Comparison of ENCODE assay signal across 2 cellular contexts in the genomic region with DNA sequence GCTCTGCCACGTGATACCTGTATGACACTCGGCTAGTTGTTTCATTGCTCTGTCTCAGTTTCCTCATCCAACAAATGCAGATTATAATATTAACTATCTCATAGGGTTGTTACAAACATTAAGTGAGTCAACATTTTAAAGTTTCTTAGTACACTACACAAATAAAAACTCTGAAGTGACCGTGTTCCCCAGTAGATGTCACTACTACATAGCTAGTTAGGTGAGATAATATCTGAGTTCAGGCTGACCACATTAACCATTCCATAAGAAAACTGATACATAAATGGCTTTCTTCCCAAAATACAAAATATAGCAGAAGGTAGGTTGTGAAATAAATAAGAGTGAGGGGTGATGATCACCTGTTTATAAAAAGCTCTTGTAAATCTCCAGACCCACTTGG.
TF ChIP-seq lines count a peak whose summit lies in the region.

No MANE protein-coding gene starts in this region.

TF ChIP-seq in WTC11, 78 proteins besides CTCF, POLR2A, EP300 and RAD21 (continued from another document and continues in another):
- TF ChIP-seq, protein P1, sequence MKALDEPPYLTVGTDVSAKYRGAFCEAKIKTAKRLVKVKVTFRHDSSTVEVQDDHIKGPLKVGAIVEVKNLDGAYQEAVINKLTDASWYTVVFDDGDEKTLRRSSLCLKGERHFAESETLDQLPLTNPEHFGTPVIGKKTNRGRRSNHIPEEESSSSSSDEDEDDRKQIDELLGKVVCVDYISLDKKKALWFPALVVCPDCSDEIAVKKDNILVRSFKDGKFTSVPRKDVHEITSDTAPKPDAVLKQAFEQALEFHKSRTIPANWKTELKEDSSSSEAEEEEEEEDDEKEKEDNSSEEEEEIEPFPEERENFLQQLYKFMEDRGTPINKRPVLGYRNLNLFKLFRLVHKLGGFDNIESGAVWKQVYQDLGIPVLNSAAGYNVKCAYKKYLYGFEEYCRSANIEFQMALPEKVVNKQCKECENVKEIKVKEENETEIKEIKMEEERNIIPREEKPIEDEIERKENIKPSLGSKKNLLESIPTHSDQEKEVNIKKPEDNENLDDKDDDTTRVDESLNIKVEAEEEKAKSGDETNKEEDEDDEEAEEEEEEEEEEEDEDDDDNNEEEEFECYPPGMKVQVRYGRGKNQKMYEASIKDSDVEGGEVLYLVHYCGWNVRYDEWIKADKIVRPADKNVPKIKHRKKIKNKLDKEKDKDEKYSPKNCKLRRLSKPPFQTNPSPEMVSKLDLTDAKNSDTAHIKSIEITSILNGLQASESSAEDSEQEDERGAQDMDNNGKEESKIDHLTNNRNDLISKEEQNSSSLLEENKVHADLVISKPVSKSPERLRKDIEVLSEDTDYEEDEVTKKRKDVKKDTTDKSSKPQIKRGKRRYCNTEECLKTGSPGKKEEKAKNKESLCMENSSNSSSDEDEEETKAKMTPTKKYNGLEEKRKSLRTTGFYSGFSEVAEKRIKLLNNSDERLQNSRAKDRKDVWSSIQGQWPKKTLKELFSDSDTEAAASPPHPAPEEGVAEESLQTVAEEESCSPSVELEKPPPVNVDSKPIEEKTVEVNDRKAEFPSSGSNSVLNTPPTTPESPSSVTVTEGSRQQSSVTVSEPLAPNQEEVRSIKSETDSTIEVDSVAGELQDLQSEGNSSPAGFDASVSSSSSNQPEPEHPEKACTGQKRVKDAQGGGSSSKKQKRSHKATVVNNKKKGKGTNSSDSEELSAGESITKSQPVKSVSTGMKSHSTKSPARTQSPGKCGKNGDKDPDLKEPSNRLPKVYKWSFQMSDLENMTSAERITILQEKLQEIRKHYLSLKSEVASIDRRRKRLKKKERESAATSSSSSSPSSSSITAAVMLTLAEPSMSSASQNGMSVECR (CRISPR knock-in tag; IDR thresholded peaks at IDR 0.05; ENCODE audit: borderline replicate concordance), result no peak
- TF ChIP-seq, protein P2, sequence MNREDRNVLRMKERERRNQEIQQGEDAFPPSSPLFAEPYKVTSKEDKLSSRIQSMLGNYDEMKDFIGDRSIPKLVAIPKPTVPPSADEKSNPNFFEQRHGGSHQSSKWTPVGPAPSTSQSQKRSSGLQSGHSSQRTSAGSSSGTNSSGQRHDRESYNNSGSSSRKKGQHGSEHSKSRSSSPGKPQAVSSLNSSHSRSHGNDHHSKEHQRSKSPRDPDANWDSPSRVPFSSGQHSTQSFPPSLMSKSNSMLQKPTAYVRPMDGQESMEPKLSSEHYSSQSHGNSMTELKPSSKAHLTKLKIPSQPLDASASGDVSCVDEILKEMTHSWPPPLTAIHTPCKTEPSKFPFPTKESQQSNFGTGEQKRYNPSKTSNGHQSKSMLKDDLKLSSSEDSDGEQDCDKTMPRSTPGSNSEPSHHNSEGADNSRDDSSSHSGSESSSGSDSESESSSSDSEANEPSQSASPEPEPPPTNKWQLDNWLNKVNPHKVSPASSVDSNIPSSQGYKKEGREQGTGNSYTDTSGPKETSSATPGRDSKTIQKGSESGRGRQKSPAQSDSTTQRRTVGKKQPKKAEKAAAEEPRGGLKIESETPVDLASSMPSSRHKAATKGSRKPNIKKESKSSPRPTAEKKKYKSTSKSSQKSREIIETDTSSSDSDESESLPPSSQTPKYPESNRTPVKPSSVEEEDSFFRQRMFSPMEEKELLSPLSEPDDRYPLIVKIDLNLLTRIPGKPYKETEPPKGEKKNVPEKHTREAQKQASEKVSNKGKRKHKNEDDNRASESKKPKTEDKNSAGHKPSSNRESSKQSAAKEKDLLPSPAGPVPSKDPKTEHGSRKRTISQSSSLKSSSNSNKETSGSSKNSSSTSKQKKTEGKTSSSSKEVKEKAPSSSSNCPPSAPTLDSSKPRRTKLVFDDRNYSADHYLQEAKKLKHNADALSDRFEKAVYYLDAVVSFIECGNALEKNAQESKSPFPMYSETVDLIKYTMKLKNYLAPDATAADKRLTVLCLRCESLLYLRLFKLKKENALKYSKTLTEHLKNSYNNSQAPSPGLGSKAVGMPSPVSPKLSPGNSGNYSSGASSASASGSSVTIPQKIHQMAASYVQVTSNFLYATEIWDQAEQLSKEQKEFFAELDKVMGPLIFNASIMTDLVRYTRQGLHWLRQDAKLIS (CRISPR knock-in tag; IDR thresholded peaks at IDR 0.05; ENCODE audit: borderline replicate concordance), result no peak
- TF ChIP-seq RORB (CRISPR knock-in tag; IDR thresholded peaks at IDR 0.05) (no peak), IRF2 (CRISPR knock-in tag; IDR thresholded peaks at IDR 0.05; ENCODE audit: borderline replicate concordance, low read depth) (no peak)
- TF ChIP-seq, protein P3, sequence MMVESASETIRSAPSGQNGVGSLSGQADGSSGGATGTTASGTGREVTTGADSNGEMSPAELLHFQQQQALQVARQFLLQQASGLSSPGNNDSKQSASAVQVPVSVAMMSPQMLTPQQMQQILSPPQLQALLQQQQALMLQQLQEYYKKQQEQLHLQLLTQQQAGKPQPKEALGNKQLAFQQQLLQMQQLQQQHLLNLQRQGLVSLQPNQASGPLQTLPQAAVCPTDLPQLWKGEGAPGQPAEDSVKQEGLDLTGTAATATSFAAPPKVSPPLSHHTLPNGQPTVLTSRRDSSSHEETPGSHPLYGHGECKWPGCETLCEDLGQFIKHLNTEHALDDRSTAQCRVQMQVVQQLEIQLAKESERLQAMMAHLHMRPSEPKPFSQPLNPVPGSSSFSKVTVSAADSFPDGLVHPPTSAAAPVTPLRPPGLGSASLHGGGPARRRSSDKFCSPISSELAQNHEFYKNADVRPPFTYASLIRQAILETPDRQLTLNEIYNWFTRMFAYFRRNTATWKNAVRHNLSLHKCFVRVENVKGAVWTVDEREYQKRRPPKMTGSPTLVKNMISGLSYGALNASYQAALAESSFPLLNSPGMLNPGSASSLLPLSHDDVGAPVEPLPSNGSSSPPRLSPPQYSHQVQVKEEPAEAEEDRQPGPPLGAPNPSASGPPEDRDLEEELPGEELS (CRISPR knock-in tag; IDR thresholded peaks at IDR 0.05), result no peak
- TF ChIP-seq, protein P4, sequence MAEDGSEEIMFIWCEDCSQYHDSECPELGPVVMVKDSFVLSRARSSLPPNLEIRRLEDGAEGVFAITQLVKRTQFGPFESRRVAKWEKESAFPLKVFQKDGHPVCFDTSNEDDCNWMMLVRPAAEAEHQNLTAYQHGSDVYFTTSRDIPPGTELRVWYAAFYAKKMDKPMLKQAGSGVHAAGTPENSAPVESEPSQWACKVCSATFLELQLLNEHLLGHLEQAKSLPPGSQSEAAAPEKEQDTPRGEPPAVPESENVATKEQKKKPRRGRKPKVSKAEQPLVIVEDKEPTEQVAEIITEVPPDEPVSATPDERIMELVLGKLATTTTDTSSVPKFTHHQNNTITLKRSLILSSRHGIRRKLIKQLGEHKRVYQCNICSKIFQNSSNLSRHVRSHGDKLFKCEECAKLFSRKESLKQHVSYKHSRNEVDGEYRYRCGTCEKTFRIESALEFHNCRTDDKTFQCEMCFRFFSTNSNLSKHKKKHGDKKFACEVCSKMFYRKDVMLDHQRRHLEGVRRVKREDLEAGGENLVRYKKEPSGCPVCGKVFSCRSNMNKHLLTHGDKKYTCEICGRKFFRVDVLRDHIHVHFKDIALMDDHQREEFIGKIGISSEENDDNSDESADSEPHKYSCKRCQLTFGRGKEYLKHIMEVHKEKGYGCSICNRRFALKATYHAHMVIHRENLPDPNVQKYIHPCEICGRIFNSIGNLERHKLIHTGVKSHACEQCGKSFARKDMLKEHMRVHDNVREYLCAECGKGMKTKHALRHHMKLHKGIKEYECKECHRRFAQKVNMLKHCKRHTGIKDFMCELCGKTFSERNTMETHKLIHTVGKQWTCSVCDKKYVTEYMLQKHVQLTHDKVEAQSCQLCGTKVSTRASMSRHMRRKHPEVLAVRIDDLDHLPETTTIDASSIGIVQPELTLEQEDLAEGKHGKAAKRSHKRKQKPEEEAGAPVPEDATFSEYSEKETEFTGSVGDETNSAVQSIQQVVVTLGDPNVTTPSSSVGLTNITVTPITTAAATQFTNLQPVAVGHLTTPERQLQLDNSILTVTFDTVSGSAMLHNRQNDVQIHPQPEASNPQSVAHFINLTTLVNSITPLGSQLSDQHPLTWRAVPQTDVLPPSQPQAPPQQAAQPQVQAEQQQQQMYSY (CRISPR knock-in tag; IDR thresholded peaks at IDR 0.05), result no peak

TF ChIP-seq in liver, 16 proteins besides CTCF, POLR2A, EP300 and RAD21 (continued from another document):
- TF ChIP-seq, protein P5, sequence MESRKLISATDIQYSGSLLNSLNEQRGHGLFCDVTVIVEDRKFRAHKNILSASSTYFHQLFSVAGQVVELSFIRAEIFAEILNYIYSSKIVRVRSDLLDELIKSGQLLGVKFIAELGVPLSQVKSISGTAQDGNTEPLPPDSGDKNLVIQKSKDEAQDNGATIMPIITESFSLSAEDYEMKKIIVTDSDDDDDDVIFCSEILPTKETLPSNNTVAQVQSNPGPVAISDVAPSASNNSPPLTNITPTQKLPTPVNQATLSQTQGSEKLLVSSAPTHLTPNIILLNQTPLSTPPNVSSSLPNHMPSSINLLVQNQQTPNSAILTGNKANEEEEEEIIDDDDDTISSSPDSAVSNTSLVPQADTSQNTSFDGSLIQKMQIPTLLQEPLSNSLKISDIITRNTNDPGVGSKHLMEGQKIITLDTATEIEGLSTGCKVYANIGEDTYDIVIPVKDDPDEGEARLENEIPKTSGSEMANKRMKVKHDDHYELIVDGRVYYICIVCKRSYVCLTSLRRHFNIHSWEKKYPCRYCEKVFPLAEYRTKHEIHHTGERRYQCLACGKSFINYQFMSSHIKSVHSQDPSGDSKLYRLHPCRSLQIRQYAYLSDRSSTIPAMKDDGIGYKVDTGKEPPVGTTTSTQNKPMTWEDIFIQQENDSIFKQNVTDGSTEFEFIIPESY (IDR thresholded peaks at IDR 0.05), result no peak
